Comparison of ENCODE assay signal across 1 cellular context in genomic region chr20:10711903-10712373, GRCh38.
TF ChIP-seq lines count a peak whose summit lies in the region.

No MANE protein-coding gene starts in this region.

TF ChIP-seq in HepG2, 621 proteins besides CTCF, POLR2A, EP300 and RAD21 (continued from another document and continues in another):
- TF ChIP-seq DZIP1 (CRISPR knock-in tag; IDR thresholded peaks at IDR 0.05) (no peak), TOPORS (CRISPR knock-in tag; IDR thresholded peaks at IDR 0.05) (no peak), TEF (CRISPR knock-in tag; IDR thresholded peaks at IDR 0.05) (no peak), ZNF143 (CRISPR knock-in tag; IDR thresholded peaks at IDR 0.05) (no peak), ZNF274 (CRISPR knock-in tag; IDR thresholded peaks at IDR 0.05) (no peak; the same call in 1 of the 2 replicates), ZNF644 (CRISPR knock-in tag; IDR thresholded peaks at IDR 0.05; ENCODE audit: low read depth) (peak; percentile 69; the same call in 1 of the 2 replicates), RBM39 (IDR thresholded peaks at IDR 0.05; ENCODE audit: low read depth, low read length, poor library complexity, severe bottlenecking) (no peak), SP1 (IDR thresholded peaks at IDR 0.05) (no peak), SP1 (CRISPR knock-in tag; IDR thresholded peaks at IDR 0.05) (no peak), ZNF432 (CRISPR knock-in tag; IDR thresholded peaks at IDR 0.05; ENCODE audit: borderline replicate concordance) (no peak), TEAD2 (CRISPR knock-in tag; IDR thresholded peaks at IDR 0.05) (no peak), HNRNPLL (IDR thresholded peaks at IDR 0.05; ENCODE audit: low read depth, low read length, poor library complexity, severe bottlenecking) (no peak), ZNF773 (CRISPR knock-in tag; IDR thresholded peaks at IDR 0.05; ENCODE audit: borderline replicate concordance) (no peak), MBNL3 (CRISPR knock-in tag; conservative IDR thresholded peaks at IDR 0.05) (no peak), IRF9 (CRISPR knock-in tag; IDR thresholded peaks at IDR 0.05; ENCODE audit: borderline replicate concordance) (no peak), ZFP36 (IDR thresholded peaks at IDR 0.05; ENCODE audit: borderline replicate concordance, low read depth, low read length, partially characterized antibody) (no peak), TFAP4 (IDR thresholded peaks at IDR 0.05; ENCODE audit: borderline replicate concordance, low read depth) (no peak), NR1H2 (CRISPR knock-in tag; IDR thresholded peaks at IDR 0.05; ENCODE audit: borderline replicate concordance, low read depth) (no peak), NR2F1 (CRISPR knock-in tag; IDR thresholded peaks at IDR 0.05) (no peak; a peak in 1 of 4 replicates), ZBTB46 (CRISPR knock-in tag; IDR thresholded peaks at IDR 0.05; ENCODE audit: borderline replicate concordance) (no peak), ATF6 (CRISPR knock-in tag; conservative IDR thresholded peaks at IDR 0.05) (0 out of 2 replicates have a peak, but pooled peaks have one; percentile 2), AKNA (CRISPR knock-in tag; IDR thresholded peaks at IDR 0.05; ENCODE audit: borderline replicate concordance) (no peak), ZNF383 (CRISPR knock-in tag; IDR thresholded peaks at IDR 0.05; ENCODE audit: borderline replicate concordance) (no peak), IRX3 (CRISPR knock-in tag; IDR thresholded peaks at IDR 0.05; ENCODE audit: borderline replicate concordance, low read depth) (no peak), ZNF570 (CRISPR knock-in tag; IDR thresholded peaks at IDR 0.05; ENCODE audit: borderline replicate concordance) (no peak), ZBTB37 (CRISPR knock-in tag; IDR thresholded peaks at IDR 0.05) (no peak), ZNF382 (CRISPR knock-in tag; IDR thresholded peaks at IDR 0.05; ENCODE audit: borderline replicate concordance) (no peak), IKZF4 (CRISPR knock-in tag; IDR thresholded peaks at IDR 0.05; ENCODE audit: borderline replicate concordance, low read depth, not compliant biosample characterization) (peak; percentile 52), ZIK1 (CRISPR knock-in tag; IDR thresholded peaks at IDR 0.05; ENCODE audit: borderline replicate concordance, low read depth) (no peak), RFX1 (IDR thresholded peaks at IDR 0.05) (no peak), ZNF414 (CRISPR knock-in tag; IDR thresholded peaks at IDR 0.05) (no peak), ZNF7 (CRISPR knock-in tag; IDR thresholded peaks at IDR 0.05) (no peak), ZNF609 (CRISPR knock-in tag; IDR thresholded peaks at IDR 0.05; ENCODE audit: borderline replicate concordance) (no peak), FLYWCH1 (CRISPR knock-in tag; IDR thresholded peaks at IDR 0.05) (no peak), ZNF546 (CRISPR knock-in tag; conservative IDR thresholded peaks at IDR 0.05) (no peak), ETV5 (CRISPR knock-in tag; IDR thresholded peaks at IDR 0.05; ENCODE audit: borderline replicate concordance) (no peak), ZNF468 (CRISPR knock-in tag; IDR thresholded peaks at IDR 0.05) (no peak), CREM (IDR thresholded peaks at IDR 0.05) (no peak), CREM (CRISPR knock-in tag; IDR thresholded peaks at IDR 0.05) (no peak), MIXL1 (CRISPR knock-in tag; IDR thresholded peaks at IDR 0.05) (peak; percentile 57)
